16 cellular contexts compared by ENCODE assay signal in the genomic region with DNA sequence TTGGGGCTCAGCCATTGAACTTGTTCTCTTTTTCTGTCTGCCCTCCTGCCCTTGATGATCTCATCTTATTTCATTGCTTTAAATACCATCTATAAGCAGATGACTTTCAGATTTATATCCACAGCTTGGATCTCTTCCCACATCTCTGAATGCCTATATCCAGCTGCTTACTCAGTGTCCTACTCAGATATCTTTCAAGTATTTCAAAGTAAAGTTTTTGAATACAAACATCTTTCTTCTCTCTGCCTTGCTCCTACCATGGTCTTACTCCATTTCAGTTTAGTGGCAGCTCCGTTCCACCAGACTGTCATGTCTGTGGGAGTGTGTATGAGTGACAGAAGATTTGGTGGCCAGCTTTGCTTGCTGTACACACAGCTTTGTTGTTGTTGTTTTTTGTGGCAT. TPM values are rescaled to one million over a fixed set of nuclear protein-coding genes. Genes with fewer than 3 reads are reported as not detected.
DNase-seq lines count a peak whose midpoint lies in the region; ATAC-seq and TF ChIP-seq lines count a peak whose summit lies in the region.
"Had no signal": no experiment of that assay in that cellular context is flagged by ENCODE, and none has a peak within 500 bp of the region (broad histone marks: within the 10 kb centered on the region; RNA-seq: fewer than 3 reads in every experiment).

No MANE protein-coding gene starts in this region.

- no peak for TF ChIP-seq CTCF in fibroblast of mammary gland (conservative IDR thresholded peaks at IDR 0.05; ENCODE audit: control insufficient read depth, insufficient read depth, low read depth, low read length)
- TF ChIP-seq CTCF in psoas muscle (IDR thresholded peaks at IDR 0.05): no peak

- H3K4me3 ChIP-seq in fibroblast of mammary gland (ENCODE audit: control insufficient read depth, low read depth, low read length): no peak overlapping the region
- H3K4me3 ChIP-seq in psoas muscle: no peak overlapping the region
- H3K4me3 ChIP-seq: GM12878, vagina had no signal

- H3K36me3 ChIP-seq in psoas muscle (ENCODE audit: insufficient read depth in 1 of 2, low read depth in 1 of 2): no peaks in the 10 kb centered on the region
- H3K36me3 ChIP-seq: vagina had no signal

- DNase-seq in EH (ENCODE audit: low read depth) (peak; percentile 83), RPMI7951 (ENCODE audit: low read depth) (peak; percentile 17), fibroblast of mammary gland (ENCODE audit: low read depth) (peak; percentile 85), psoas muscle (no peak), SKM-1 treated with dmso at 0.1 percent for 144 hours (lab: John Stamatoyannopoulos, UW; ENCODE audit: unreplicated experiment) (no peak), AG08396 (ENCODE audit: low spot score) (no peak), SHP77 (lab: John Stamatoyannopoulos, UW) (no peak)
- DNase-seq: activated T-cell treated with anti-CD3 and anti-CD28 coated beads, Interleukin-2, amount 50 U/mL, for 72 hours; Caco-2; hippocampal formation; NCI-H524; SIG-M5 had no signal

- ATAC-seq in psoas muscle: peak in 3 of 4 donors; percentile 34 to 61 (median 49)
- ATAC-seq in GM18520 (IDR thresholded peaks at IDR 0.05; ENCODE audit: unreplicated experiment): no peak
- ATAC-seq: activated CD4-positive, CD25-positive, alpha-beta regulatory T cell treated with anti-CD3 and anti-CD28 coated beads, Interleukin-2, amount 50 U/mL, for 24 hours; activated T-cell treated with anti-CD3 and anti-CD28 coated beads, Interleukin-2, amount 50 U/mL, for 72 hours; GM12878 had no signal

- peaks cover 40% of the 10 kb centered on the region for H3K4me1 ChIP-seq in psoas muscle
- H3K4me1 ChIP-seq: Caco-2 had no signal

- H3K27me3 ChIP-seq in psoas muscle (ENCODE audit: insufficient read depth in 3 of 3, low read length in 2 of 3): no peaks in the 10 kb centered on the region
- H3K27me3 ChIP-seq: vagina had no signal

- H3K9me3 ChIP-seq in psoas muscle: no peaks in the 10 kb centered on the region
- H3K9me3 ChIP-seq: Caco-2, vagina had no signal

- no peak overlapping the region for H3K27ac ChIP-seq in psoas muscle
- H3K27ac ChIP-seq: vagina had no signal

- WGBS in psoas muscle, 3 donors: 29 to 44% (median 40%) methylated on average over 1 of the region's 1 CpG

- intact Hi-C loops in psoas muscle (cut with DNase I): no loop called here

RNA-seq across cellular contexts. Expression of gene ERBIN, which starts 59.7 kb away (rescaled TPM):
- 35.0 and 46.0 TPM in 2 replicates for total RNA-seq in RPMI7951 (2014; rRNA removed; shearing (Covaris generic))
- 10 to 100 TPM; 28.8 to 56.6 (median 45.6) TPM for total RNA-seq in psoas muscle
- 10 to 100 TPM in 2 of 3 donors, 1 to 10 TPM in 1; 8.3 to 17.6 (median 10.1) TPM for polyA plus RNA-seq in psoas muscle

Comparison
In these comparisons a context has a peak if more than half of its experiments do, and no peak if none do; other contexts are left out.
1. DNase-seq: peak in EH (single experiment), RPMI7951 (single experiment) and fibroblast of mammary gland (single experiment); none in psoas muscle (0 of 2), SKM-1 treated with dmso at 0.1 percent for 144 hours (single experiment), AG08396 (single experiment) and SHP77 (0 of 2).